ENCODE assay signal across 1 cellular context in the genomic region with DNA sequence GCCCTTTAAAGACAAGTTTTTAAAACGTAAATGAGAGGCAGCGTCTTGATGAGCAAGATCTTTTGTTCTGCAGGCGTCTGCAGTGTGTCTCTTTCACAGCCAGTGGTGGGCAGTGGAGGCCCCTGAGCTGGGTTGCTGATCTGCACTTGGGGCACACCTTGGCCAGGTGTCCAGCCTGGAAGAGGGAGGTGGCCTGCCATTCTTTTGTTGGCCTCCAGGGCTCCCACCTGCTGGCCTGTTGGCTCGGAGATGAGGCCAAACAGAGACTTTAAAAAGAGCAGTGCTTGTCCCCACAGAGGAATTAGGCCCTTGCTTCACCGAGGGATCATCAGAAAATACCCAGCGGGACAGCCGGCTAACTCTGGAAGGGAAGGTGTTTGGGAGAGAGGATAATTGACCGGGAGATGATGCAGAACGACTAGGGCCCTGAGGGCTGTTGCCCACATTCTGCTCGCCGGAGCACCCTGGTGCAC.
TF ChIP-seq lines count a peak whose summit lies in the region.

No MANE protein-coding gene starts in this region.

TF ChIP-seq in GM12878, 131 proteins besides CTCF, POLR2A, EP300 and RAD21 (continued from another document):
- TF ChIP-seq ZBTB40 (IDR thresholded peaks at IDR 0.05; ENCODE audit: borderline replicate concordance) (no peak), STAT3 (IDR thresholded peaks at IDR 0.05; ENCODE audit: low read depth, low read length) (no peak), ZNF274 (IDR thresholded peaks at IDR 0.05; ENCODE audit: insufficient read depth, insufficient read length) (no peak), FOXM1 (IDR thresholded peaks at IDR 0.05; ENCODE audit: low read depth, low read length) (no peak), NBN (IDR thresholded peaks at IDR 0.05) (no peak), NR2C2 (IDR thresholded peaks at IDR 0.05; ENCODE audit: borderline replicate concordance, control insufficient read depth, insufficient read length, low read depth) (no peak), BMI1 (IDR thresholded peaks at IDR 0.05; ENCODE audit: borderline replicate concordance) (no peak), RCOR1 (conservative IDR thresholded peaks at IDR 0.05; ENCODE audit: low read depth, low read length) (no peak), ZBED1 (IDR thresholded peaks at IDR 0.05; ENCODE audit: borderline replicate concordance) (no peak), SIN3A (IDR thresholded peaks at IDR 0.05; ENCODE audit: low read depth, low read length) (no peak)
- TF ChIP-seq, protein P1, sequence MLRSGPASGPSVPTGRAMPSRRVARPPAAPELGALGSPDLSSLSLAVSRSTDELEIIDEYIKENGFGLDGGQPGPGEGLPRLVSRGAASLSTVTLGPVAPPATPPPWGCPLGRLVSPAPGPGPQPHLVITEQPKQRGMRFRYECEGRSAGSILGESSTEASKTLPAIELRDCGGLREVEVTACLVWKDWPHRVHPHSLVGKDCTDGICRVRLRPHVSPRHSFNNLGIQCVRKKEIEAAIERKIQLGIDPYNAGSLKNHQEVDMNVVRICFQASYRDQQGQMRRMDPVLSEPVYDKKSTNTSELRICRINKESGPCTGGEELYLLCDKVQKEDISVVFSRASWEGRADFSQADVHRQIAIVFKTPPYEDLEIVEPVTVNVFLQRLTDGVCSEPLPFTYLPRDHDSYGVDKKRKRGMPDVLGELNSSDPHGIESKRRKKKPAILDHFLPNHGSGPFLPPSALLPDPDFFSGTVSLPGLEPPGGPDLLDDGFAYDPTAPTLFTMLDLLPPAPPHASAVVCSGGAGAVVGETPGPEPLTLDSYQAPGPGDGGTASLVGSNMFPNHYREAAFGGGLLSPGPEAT (IDR thresholded peaks at IDR 0.05; ENCODE audit: low read depth): no peak
